Comparison of ENCODE assay signal across 23 cellular contexts in the genomic region with DNA sequence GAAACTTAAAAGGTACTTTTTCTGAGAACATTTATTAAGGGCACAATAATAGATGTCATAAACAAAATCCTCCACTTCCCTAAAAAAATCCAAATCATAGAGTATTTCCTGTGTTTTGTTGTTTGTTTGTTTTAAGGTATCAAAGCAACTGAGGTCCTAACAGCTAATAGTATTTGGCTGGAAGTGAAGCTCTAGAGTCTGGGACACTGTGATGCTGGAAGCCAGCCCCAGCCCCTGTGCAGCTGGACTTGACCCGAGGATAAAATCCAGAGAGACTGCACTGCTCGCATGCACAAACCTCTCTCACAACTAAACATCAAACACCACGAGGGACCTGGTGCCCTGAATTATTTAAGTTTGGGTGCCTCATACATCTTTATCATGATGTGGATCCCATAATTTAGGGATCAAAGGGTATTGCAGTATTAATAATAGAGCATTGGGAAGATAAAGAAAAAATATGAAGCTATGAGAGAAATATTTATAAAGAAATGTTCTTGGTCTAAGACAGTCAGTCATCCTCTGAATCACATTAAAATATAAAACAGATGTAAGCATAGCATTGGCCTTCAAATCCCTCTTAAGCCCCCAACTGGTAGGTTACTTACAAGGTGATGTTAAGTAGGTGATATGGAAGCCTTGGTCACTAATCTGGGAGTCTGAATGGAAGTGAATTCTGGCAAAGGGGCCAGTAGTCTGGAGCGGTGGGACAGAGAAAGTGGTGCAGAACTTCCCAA. TPM values are rescaled to one million over a fixed set of nuclear protein-coding genes. Genes with fewer than 3 reads are reported as not detected.
DNase-seq lines count a peak whose midpoint lies in the region; ATAC-seq and TF ChIP-seq lines count a peak whose summit lies in the region.
"Had no signal": no experiment of that assay in that cellular context is flagged by ENCODE, and none has a peak within 500 bp of the region (broad histone marks: within the 10 kb centered on the region; RNA-seq: fewer than 3 reads in every experiment).

No MANE protein-coding gene starts in this region.

- no peak for TF ChIP-seq EP300 in suprapubic skin (IDR thresholded peaks at IDR 0.05)

- ATAC-seq in Right ventricle myocardium superior (ENCODE audit: poor library complexity) (no peak), lower lobe of right lung (peak in 1 of 2 donors; percentile 12), HG03135 (IDR thresholded peaks at IDR 0.05; ENCODE audit: unreplicated experiment) (no peak)
- ATAC-seq: activated naive CD8-positive, alpha-beta T cell treated with anti-CD3 and anti-CD28 coated beads, Interleukin-2, amount 50 U/mL, for 24 hours; upper lobe of right lung had no signal

- TF ChIP-seq CTCF in brain (conservative IDR thresholded peaks at IDR 0.05) = no peak
- no peak for TF ChIP-seq CTCF in lower lobe of right lung (IDR thresholded peaks at IDR 0.05)
- TF ChIP-seq CTCF in suprapubic skin (IDR thresholded peaks at IDR 0.05) = no peak

- peaks cover 5% of the 10 kb centered on the region for H3K36me3 Mint-ChIP-seq in brain

- H3K9me3 ChIP-seq in lower lobe of right lung (no peaks in the 10 kb centered on the region), suprapubic skin (no peaks in the 10 kb centered on the region)
- H3K9me3 ChIP-seq: colonic mucosa, upper lobe of right lung had no signal

- H3K4me1 Mint-ChIP-seq in brain = peaks cover 17% of the 10 kb centered on the region
- H3K4me1 Mint-ChIP-seq: IgD-negative memory B cell had no signal

- no peak overlapping the region for H3K4me3 ChIP-seq in lower lobe of right lung
- H3K4me3 ChIP-seq in suprapubic skin = no peak overlapping the region
- H3K4me3 ChIP-seq: colonic mucosa, lung, upper lobe of right lung had no signal

- H3K9me3 Mint-ChIP-seq in brain = no peaks in the 10 kb centered on the region
- H3K9me3 Mint-ChIP-seq: activated naive CD8-positive, alpha-beta T cell treated with anti-CD3 and anti-CD28 coated beads, Interleukin-2, amount 50 U/mL, for 24 hours; IgD-negative memory B cell had no signal

- H3K27me3 ChIP-seq in lower lobe of right lung (ENCODE audit: low read depth) (no peaks in the 10 kb centered on the region), suprapubic skin (no peaks in the 10 kb centered on the region)
- H3K27me3 ChIP-seq: colonic mucosa, upper lobe of right lung had no signal

- H3K36me3 ChIP-seq in lower lobe of right lung = no peaks in the 10 kb centered on the region
- H3K36me3 ChIP-seq in suprapubic skin = no peaks in the 10 kb centered on the region
- H3K36me3 ChIP-seq: colonic mucosa, upper lobe of right lung had no signal

- H3K4me3 Mint-ChIP-seq in brain = no peak overlapping the region
- H3K4me3 Mint-ChIP-seq: activated naive CD8-positive, alpha-beta T cell treated with anti-CD3 and anti-CD28 coated beads, Interleukin-2, amount 50 U/mL, for 24 hours had no signal

- DNase-seq in Right ventricle myocardium superior (peak; percentile 43), cardiac septum (ENCODE audit: low spot score) (no peak), lower lobe of right lung (no peak), suprapubic skin (ENCODE audit: low spot score in 2 of 2) (peak in 1 of 2 donors; percentile 74), putamen (ENCODE audit: low spot score) (no peak)
- no peak for DNase-seq in activated CD4-positive, alpha-beta T cell treated with anti-CD3 and anti-CD28 coated beads for 4 hours
- DNase-seq: activated CD4-positive, alpha-beta T cell treated with anti-CD3 and anti-CD28 coated beads, Interleukin-2, amount 50 U/mL, for 4 hours; activated gamma-delta T cell; activated naive CD8-positive, alpha-beta T cell treated with anti-CD3 and anti-CD28 coated beads, Interleukin-2, amount 50 U/mL, for 24 hours; C1 segment of cervical spinal cord; colonic mucosa; foreskin melanocyte; H7; hippocampal formation; NCI-H2107; NCI-H510A treated with DMSO at 0.1 percent for 48 hours; occipital lobe; retina; upper lobe of right lung had no signal

- H3K27ac Mint-ChIP-seq in brain = peak overlapping the region in 3 of 5 experiments; percentile 22 to 68 (median 57)
- H3K27ac Mint-ChIP-seq: activated naive CD8-positive, alpha-beta T cell treated with anti-CD3 and anti-CD28 coated beads, Interleukin-2, amount 50 U/mL, for 24 hours had no signal

- intact Hi-C loops in Right ventricle myocardium superior (cut with DNase I) = no loop called here
- intact Hi-C loops in cardiac septum (cut with DNase I) = no loop called here
- intact Hi-C loops in lower lobe of right lung (cut with DNase I) = no loop called here

- H3K27me3 Mint-ChIP-seq in brain = no peaks in the 10 kb centered on the region
- H3K27me3 Mint-ChIP-seq: activated naive CD8-positive, alpha-beta T cell treated with anti-CD3 and anti-CD28 coated beads, Interleukin-2, amount 50 U/mL, for 24 hours; IgD-negative memory B cell had no signal

- WGBS in suprapubic skin = 63% methylated on average over 4 of the region's 4 CpGs

- H3K27ac ChIP-seq in lower lobe of right lung = peak overlapping the region; percentile 2
- peak overlapping the region; percentile 50 for H3K27ac ChIP-seq in suprapubic skin
- H3K27ac ChIP-seq: colonic mucosa, upper lobe of right lung had no signal

- H3K4me1 ChIP-seq in lower lobe of right lung (no peaks in the 10 kb centered on the region), suprapubic skin (peaks cover 13% of the 10 kb centered on the region)
- H3K4me1 ChIP-seq: colonic mucosa, upper lobe of right lung had no signal

- no peak for TF ChIP-seq POLR2A in suprapubic skin (IDR thresholded peaks at IDR 0.05)

RNA-seq across cellular contexts. Expression of a gene that starts 44.5 kb away (rescaled TPM):
- total RNA-seq in Right ventricle myocardium superior (0.22 TPM), cardiac septum (0.54 TPM), lower lobe of right lung (2.2 TPM), suprapubic skin (1 to 10 TPM; 1.1 to 8.4 (median 1.2) TPM)
- 0.27 TPM for polyA plus RNA-seq in brain (ENCODE audit: insufficient read depth, low read depth, low replicate concordance)
- polyA plus RNA-seq: IgD-negative memory B cell had no signal
